Comparison of ENCODE assay signal across 11 cellular contexts in the genomic region with DNA sequence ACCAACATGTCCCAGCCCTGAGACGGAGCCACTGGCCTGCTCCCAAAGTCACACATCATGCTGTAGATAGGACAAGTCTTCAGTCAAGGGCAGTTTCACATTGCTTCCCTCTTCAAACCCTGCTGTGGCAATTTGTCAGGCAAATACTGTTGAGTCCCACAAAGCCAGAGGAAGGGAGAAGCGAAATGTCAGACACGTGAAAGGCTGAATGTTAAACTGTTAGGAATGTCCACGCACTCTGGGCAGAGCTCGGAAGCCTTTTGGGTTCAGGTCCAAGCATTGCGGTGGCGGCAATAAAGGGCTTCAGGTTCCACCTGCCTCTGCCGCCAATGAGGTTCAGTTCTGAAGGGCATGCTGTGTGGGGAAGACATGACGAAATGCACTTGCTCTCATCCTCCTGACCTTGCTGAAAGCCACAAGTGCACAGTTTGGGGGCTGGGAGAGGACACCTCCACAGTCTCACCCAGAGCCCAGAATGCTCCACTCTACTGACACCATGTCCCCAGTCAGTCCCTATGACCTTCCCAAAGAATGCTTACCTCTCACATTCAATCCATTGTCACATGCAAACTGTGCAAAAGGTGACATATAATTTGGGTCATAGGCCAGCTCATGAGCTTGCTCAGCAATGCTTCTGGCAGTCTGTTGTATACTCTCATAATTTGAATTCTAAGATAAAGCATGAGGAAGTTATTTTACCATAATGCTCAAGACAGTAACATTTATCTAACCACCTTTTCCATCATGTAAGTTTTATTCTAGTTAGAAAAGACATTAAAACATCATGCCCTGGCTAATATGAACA. TPM values are rescaled to one million over a fixed set of nuclear protein-coding genes. Genes with fewer than 3 reads are reported as not detected.
DNase-seq lines count a peak whose midpoint lies in the region; ATAC-seq and TF ChIP-seq lines count a peak whose summit lies in the region.
"Had no signal": no experiment of that assay in that cellular context is flagged by ENCODE, and none has a peak within 500 bp of the region (broad histone marks: within the 10 kb centered on the region; RNA-seq: fewer than 3 reads in every experiment).

No MANE protein-coding gene starts in this region.

- no peaks in the 10 kb centered on the region for H3K27me3 ChIP-seq in RWPE2 (ENCODE audit: insufficient read depth, poor library complexity, severe bottlenecking)

- CTCF ChIA-PET in activated CD4-positive, alpha-beta memory T cell treated with anti-CD3 and anti-CD28 coated beads for 36 hours (lab: Charles Lee): interaction anchor here (0.6 to 2.0 kb wide), 5 partner anchors 14 to 80 kb away, joined by 3 to 8 read pairs (median 6); no protein-coding TSS in a partner anchor

- no peaks in the 10 kb centered on the region for H3K9me3 ChIP-seq in RWPE2 (ENCODE audit: severe bottlenecking)

- peak overlapping the region; percentile 100 for H3K27ac ChIP-seq in RWPE2 (ENCODE audit: poor library complexity, severe bottlenecking)

- no peak overlapping the region for H3K27ac Mint-ChIP-seq in activated CD4-positive, alpha-beta memory T cell treated with anti-CD3 and anti-CD28 coated beads for 36 hours

- peaks cover 48% of the 10 kb centered on the region for H3K36me3 Mint-ChIP-seq in activated CD4-positive, alpha-beta memory T cell treated with anti-CD3 and anti-CD28 coated beads for 36 hours

- peaks cover 42% of the 10 kb centered on the region for H3K4me1 Mint-ChIP-seq in activated CD4-positive, alpha-beta memory T cell treated with anti-CD3 and anti-CD28 coated beads for 36 hours (ENCODE audit: low read depth)

- H3K4me3 ChIP-seq in RWPE2 (ENCODE audit: severe bottlenecking): no peak overlapping the region

- no peak for TF ChIP-seq CTCF in RWPE2 (IDR thresholded peaks at IDR 0.05; ENCODE audit: poor library complexity, severe bottlenecking)

- POLR2A ChIA-PET in activated CD4-positive, alpha-beta memory T cell treated with anti-CD3 and anti-CD28 coated beads for 36 hours (lab: Charles Lee): interaction anchor here (0.6 to 1.0 kb wide), 2 partner anchors 14 to 483 kb away, joined by 3 to 4 read pairs; no protein-coding TSS in a partner anchor

- H3K9me3 Mint-ChIP-seq in activated CD4-positive, alpha-beta memory T cell treated with anti-CD3 and anti-CD28 coated beads for 36 hours: no peaks in the 10 kb centered on the region
- H3K9me3 Mint-ChIP-seq: CD8-positive, alpha-beta memory T cell had no signal

- peaks cover 57% of the 10 kb centered on the region for H3K4me1 ChIP-seq in RWPE2 (ENCODE audit: insufficient read depth, poor library complexity, severe bottlenecking)

- DNase-seq in HCEC 1CT: peak; percentile 74
- DNase-seq in RWPE2 (ENCODE audit: low spot score): peak; percentile 89
- peak; percentile 81 for DNase-seq in cardiac septum (ENCODE audit: low spot score)
- no peak for DNase-seq in sciatic nerve (ENCODE audit: low spot score)
- DNase-seq in NCI-H1436 (lab: John Stamatoyannopoulos, UW): no peak
- no peak for DNase-seq in activated CD4-positive, alpha-beta memory T cell treated with anti-CD3 and anti-CD28 coated beads for 36 hours
- DNase-seq: activated T-cell treated with anti-CD3 and anti-CD28 coated beads, Interleukin-2, amount 50 U/mL, for 1 hour; CD8-positive, alpha-beta memory T cell; mesendoderm had no signal

- ATAC-seq in RWPE2 (ENCODE audit: low read depth) (peak; percentile 95), sciatic nerve (peak; percentile 24), HG02798 (IDR thresholded peaks at IDR 0.05; ENCODE audit: poor library complexity, unreplicated experiment) (no peak), HG02938 (IDR thresholded peaks at IDR 0.05; ENCODE audit: unreplicated experiment) (no peak)

- H3K36me3 ChIP-seq in RWPE2 (ENCODE audit: low read depth): peaks cover 68% of the 10 kb centered on the region

- no peaks in the 10 kb centered on the region for H3K27me3 Mint-ChIP-seq in activated CD4-positive, alpha-beta memory T cell treated with anti-CD3 and anti-CD28 coated beads for 36 hours

- intact Hi-C loops in cardiac septum (cut with DNase I) (loop anchor here (5.0 kb wide), 1 partner anchor 44 kb away; a partner anchor contains a TSS), sciatic nerve (cut with DNase I) (no loop called here)
- intact Hi-C loops in activated CD4-positive, alpha-beta memory T cell treated with anti-CD3 and anti-CD28 coated beads for 36 hours (cut with micrococcal nuclease): no loop called here

- no peak overlapping the region for H3K4me3 Mint-ChIP-seq in activated CD4-positive, alpha-beta memory T cell treated with anti-CD3 and anti-CD28 coated beads for 36 hours
- H3K4me3 Mint-ChIP-seq: CD8-positive, alpha-beta memory T cell had no signal

RNA-seq across cellular contexts. Expression of a gene that starts 35.7 kb away (rescaled TPM):
- total RNA-seq in cardiac septum (0.65 TPM), sciatic nerve (2.9 TPM)
- 1 to 10 TPM; 1.1 to 2.7 TPM for total RNA-seq in activated CD4-positive, alpha-beta memory T cell treated with anti-CD3 and anti-CD28 coated beads for 36 hours

RNA-seq across cellular contexts. Expression of a gene that starts 35.9 kb away (rescaled TPM):
- total RNA-seq in cardiac septum: 76.3 TPM
- 102 TPM for total RNA-seq in sciatic nerve
- total RNA-seq in activated CD4-positive, alpha-beta memory T cell treated with anti-CD3 and anti-CD28 coated beads for 36 hours: 100 to 1,000 TPM; 100 to 106 TPM

RNA-seq across cellular contexts. Expression of a gene that starts 45.3 kb away (rescaled TPM):
- total RNA-seq in cardiac septum: 55.0 TPM
- 23.8 TPM for total RNA-seq in sciatic nerve
- total RNA-seq in activated CD4-positive, alpha-beta memory T cell treated with anti-CD3 and anti-CD28 coated beads for 36 hours: 10 to 100 TPM; 36.9 to 37.0 TPM

Comparison
In these comparisons a context has a peak if more than half of its experiments do, and no peak if none do; other contexts are left out.
1. DNase-seq: peak in HCEC 1CT (single experiment), RWPE2 (single experiment) and cardiac septum (single experiment); none in sciatic nerve (single experiment), NCI-H1436 (single experiment) and activated CD4-positive, alpha-beta memory T cell treated with anti-CD3 and anti-CD28 coated beads for 36 hours (single experiment).
2. ATAC-seq: peak in RWPE2 (single experiment) and sciatic nerve (single experiment); none in HG02798 (single experiment) and HG02938 (single experiment).